In genomic region chr15:41501961-41502786, GRCh38 we compare ENCODE assay signal across 8 cellular contexts. TPM values are rescaled to one million over a fixed set of nuclear protein-coding genes. Genes with fewer than 3 reads are reported as not detected.
DNase-seq lines count a peak whose midpoint lies in the region; ATAC-seq and TF ChIP-seq lines count a peak whose summit lies in the region.

No MANE protein-coding gene starts in this region.

- intact Hi-C loops in OCI-LY7 (cut with micrococcal nuclease; ENCODE audit: unreplicated experiment), result no loop called here
- intact Hi-C loops in natural killer cell (cut with micrococcal nuclease), result no loop called here
- intact Hi-C loops in posterior vena cava (cut with DNase I), result no loop called here

- no peaks in the 10 kb centered on the region for H3K9me3 Mint-ChIP-seq in chondrocyte (ENCODE audit: low read depth)
- no peaks in the 10 kb centered on the region for H3K9me3 Mint-ChIP-seq in natural killer cell
- H3K9me3 Mint-ChIP-seq in progenitor cell of endocrine pancreas (ENCODE audit: low read depth), result no peaks in the 10 kb centered on the region

- H3K27me3 Mint-ChIP-seq in chondrocyte (ENCODE audit: low read depth) (peaks cover 56% of the 10 kb centered on the region), natural killer cell (ENCODE audit: low read depth in 2 of 2) (peaks cover 22 to 41% of the 10 kb centered on the region in 2 donors), progenitor cell of endocrine pancreas (peaks cover 89% of the 10 kb centered on the region)

- H3K4me1 ChIP-seq in BLaER1 treated with 17β-estradiol and CSF1 and Interleukin-3, amounts not matched to agents 10 nM and 100 nM, result peaks cover 30 to 68% (median 61%) of the 10 kb centered on the region in 10 experiments
- H3K4me1 ChIP-seq in OCI-LY7 (ENCODE audit: insufficient read depth, low read length, poor library complexity, severe bottlenecking), result no peaks in the 10 kb centered on the region

- DNase-seq in OCI-LY7 (ENCODE audit: low spot score) (no peak), chondrocyte (ENCODE audit: low spot score) (no peak), natural killer cell (no peak), posterior vena cava (ENCODE audit: low spot score) (no peak), progenitor cell of endocrine pancreas (ENCODE audit: low spot score, unreplicated experiment) (no peak)

- peaks cover 21 to 69% (median 33%) of the 10 kb centered on the region in 11 experiments for H3K27me3 ChIP-seq in BLaER1 treated with 17β-estradiol and CSF1 and Interleukin-3, amounts not matched to agents 10 nM and 100 nM

- no peaks in the 10 kb centered on the region for H3K9me2 ChIP-seq in OCI-LY7 (ENCODE audit: insufficient read depth, low read length)

- H2AFZ ChIP-seq in OCI-LY7 (ENCODE audit: low read length), result no peak overlapping the region

- ATAC-seq in natural killer cell, result peak; percentile 54 to 62 (median 60)
- ATAC-seq in HG03045 (IDR thresholded peaks at IDR 0.05; ENCODE audit: unreplicated experiment), result no peak
- no peak for ATAC-seq in HG02623 (IDR thresholded peaks at IDR 0.05; ENCODE audit: unreplicated experiment)

- H3K9ac ChIP-seq in BLaER1 treated with 17β-estradiol and CSF1 and Interleukin-3, amounts not matched to agents 10 nM and 100 nM, result peak overlapping the region in 8 of 11 experiments; percentile 6 to 73 (median 56); a peak in 13 of 22 replicates

- H3K36me3 Mint-ChIP-seq in chondrocyte (ENCODE audit: low read depth) (peaks cover 1% of the 10 kb centered on the region), natural killer cell (no peaks in the 10 kb centered on the region), progenitor cell of endocrine pancreas (ENCODE audit: insufficient read depth) (no peaks in the 10 kb centered on the region)

- peak overlapping the region; percentile 92 to 100 (median 99) for H3K4me2 ChIP-seq in BLaER1 treated with 17β-estradiol and CSF1 and Interleukin-3, amounts not matched to agents 10 nM and 100 nM
- H3K4me2 ChIP-seq in OCI-LY7 (ENCODE audit: low read length), result peak overlapping the region; percentile 25

- no peaks in the 10 kb centered on the region for H3K9me3 ChIP-seq in BLaER1 treated with 17β-estradiol and CSF1 and Interleukin-3, amounts not matched to agents 10 nM and 100 nM (replicated peaks in 1 of 11)
- no peaks in the 10 kb centered on the region for H3K9me3 ChIP-seq in OCI-LY7 (ENCODE audit: low read length)

- BruUV-seq in OCI-LY7 (replicated peaks; lab: Mats Ljungman, UMichigan), result no TSS peak

- H3K36me3 ChIP-seq in BLaER1 treated with 17β-estradiol and CSF1 and Interleukin-3, amounts not matched to agents 10 nM and 100 nM, result no peaks in the 10 kb centered on the region
- no peaks in the 10 kb centered on the region for H3K36me3 ChIP-seq in OCI-LY7 (ENCODE audit: insufficient read depth, low read length)

- H3K4me3 ChIP-seq in BLaER1 treated with 17β-estradiol and CSF1 and Interleukin-3, amounts not matched to agents 10 nM and 100 nM, result peak overlapping the region; percentile 50 to 67 (median 56)
- H3K4me3 ChIP-seq in OCI-LY7 (ENCODE audit: low read depth, low read length, poor library complexity, severe bottlenecking), result no peak overlapping the region

- TF ChIP-seq CTCF in OCI-LY7 (conservative IDR thresholded peaks at IDR 0.05; ENCODE audit: low read length), result no peak
- no peak for TF ChIP-seq CTCF in chondrocyte (IDR thresholded peaks at IDR 0.05)
- no peak for TF ChIP-seq CTCF in natural killer cell (IDR thresholded peaks at IDR 0.05)
- no peak for TF ChIP-seq CTCF in progenitor cell of endocrine pancreas (IDR thresholded peaks at IDR 0.05; ENCODE audit: unreplicated experiment)

- peaks cover 0 to 56% (median 30%) of the 10 kb centered on the region in 11 experiments; a peak in 15 of 22 replicates for H4K20me1 ChIP-seq in BLaER1 treated with 17β-estradiol and CSF1 and Interleukin-3, amounts not matched to agents 10 nM and 100 nM
- no peaks in the 10 kb centered on the region; the same call in 1 of the 2 replicates for H4K20me1 ChIP-seq in OCI-LY7 (ENCODE audit: insufficient read depth, low read length)

- H3K4me3 Mint-ChIP-seq in chondrocyte (ENCODE audit: unreplicated experiment) (peak overlapping the region; percentile 57), natural killer cell (peak overlapping the region; percentile 75), progenitor cell of endocrine pancreas (ENCODE audit: low read depth) (no peak overlapping the region)

- H3K27ac Mint-ChIP-seq in chondrocyte (ENCODE audit: unreplicated experiment) (no peak overlapping the region), natural killer cell (no peak overlapping the region), progenitor cell of endocrine pancreas (no peak overlapping the region)

- CTCF ChIA-PET in OCI-LY7 (lab: Charles Lee; ENCODE audit: unreplicated experiment), result no interaction called here

- POLR2A ChIA-PET in OCI-LY7 (lab: Charles Lee), result no interaction called here

- H3K79me2 ChIP-seq in OCI-LY7 (ENCODE audit: insufficient read depth, low read depth, low read length), result no peaks in the 10 kb centered on the region

- H3K27ac ChIP-seq in BLaER1 treated with 17β-estradiol and CSF1 and Interleukin-3, amounts not matched to agents 10 nM and 100 nM, result peak overlapping the region in 3 of 11 experiments; percentile 42 to 59 (median 56); a peak in 5 of 22 replicates
- H3K27ac ChIP-seq in OCI-LY7 (ENCODE audit: low read depth, low read length, poor library complexity, severe bottlenecking), result no peak overlapping the region

- H3K4me1 Mint-ChIP-seq in chondrocyte (ENCODE audit: low read depth) (peaks cover 16% of the 10 kb centered on the region), natural killer cell (peaks cover 0 to 29% of the 10 kb centered on the region in 2 donors), progenitor cell of endocrine pancreas (ENCODE audit: low read depth) (peaks cover 5% of the 10 kb centered on the region)

RNA-seq across cellular contexts. Expression of gene ITPKA, which starts 8.5 kb away (rescaled TPM):
- not detected in 2 replicates for total RNA-seq in OCI-LY7 (2014; rRNA removed; shearing (Covaris generic))
- total RNA-seq in OCI-LY7 (2022), result not detected in 2 replicates
- 0.32 to 0.36 TPM in 2 of 3 replicates, not detected in the other for total RNA-seq in chondrocyte
- total RNA-seq in natural killer cell, result not detected
- under 1 TPM; 0.28 to 0.33 TPM for total RNA-seq in posterior vena cava
- 0.89 and 1.0 TPM in 2 replicates for total RNA-seq in progenitor cell of endocrine pancreas

RNA-seq across cellular contexts. Expression of gene LTK, which starts 11.5 kb away (rescaled TPM):
- total RNA-seq in OCI-LY7 (2014; rRNA removed; shearing (Covaris generic)), result 0.10 and 0.22 TPM in 2 replicates
- total RNA-seq in OCI-LY7 (2022) (0.11 TPM in 2 replicates), chondrocyte (0.73 to 1.4 TPM (median 1.0 TPM) in 3 replicates), natural killer cell (1 to 10 TPM in 2 of 3 donors, under 1 TPM in 1; 0.56 to 4.9 (median 1.7) TPM), posterior vena cava (under 1 TPM; 0.24 to 0.46 TPM), progenitor cell of endocrine pancreas (0.55 and 1.2 TPM in 2 replicates)

RNA-seq across cellular contexts. Expression of gene RPAP1, which starts 41.9 kb away (rescaled TPM):
- 19.3 and 24.3 TPM in 2 replicates for total RNA-seq in OCI-LY7 (2014; rRNA removed; shearing (Covaris generic))
- total RNA-seq in OCI-LY7 (2022) (39.9 and 51.6 TPM in 2 replicates), chondrocyte (25.5 to 38.1 TPM (median 29.9 TPM) in 3 replicates), natural killer cell (10 to 100 TPM; 21.2 to 27.7 (median 27.4) TPM), posterior vena cava (10 to 100 TPM; 16.3 to 19.9 TPM), progenitor cell of endocrine pancreas (63.8 and 69.4 TPM in 2 replicates)

RNA-seq across cellular contexts. Expression of gene TYRO3, which starts 56.8 kb away (rescaled TPM):
- not detected in 2 replicates for total RNA-seq in OCI-LY7 (2014; rRNA removed; shearing (Covaris generic))
- total RNA-seq in OCI-LY7 (2022) (0.13 and 0.48 TPM in 2 replicates), chondrocyte (11.8 to 20.3 TPM (median 16.4 TPM) in 3 replicates), natural killer cell (under 1 TPM; 0.25 to 0.80 (median 0.36) TPM), posterior vena cava (1 to 10 TPM; 5.0 to 8.7 TPM), progenitor cell of endocrine pancreas (86.7 and 106 TPM in 2 replicates)

Comparison
In these comparisons a context has a peak if more than half of its experiments do, and no peak if none do; other contexts are left out.
1. ATAC-seq: peak in natural killer cell (3 of 3); none in HG03045 (single experiment) and HG02623 (single experiment).